In the genomic region with DNA sequence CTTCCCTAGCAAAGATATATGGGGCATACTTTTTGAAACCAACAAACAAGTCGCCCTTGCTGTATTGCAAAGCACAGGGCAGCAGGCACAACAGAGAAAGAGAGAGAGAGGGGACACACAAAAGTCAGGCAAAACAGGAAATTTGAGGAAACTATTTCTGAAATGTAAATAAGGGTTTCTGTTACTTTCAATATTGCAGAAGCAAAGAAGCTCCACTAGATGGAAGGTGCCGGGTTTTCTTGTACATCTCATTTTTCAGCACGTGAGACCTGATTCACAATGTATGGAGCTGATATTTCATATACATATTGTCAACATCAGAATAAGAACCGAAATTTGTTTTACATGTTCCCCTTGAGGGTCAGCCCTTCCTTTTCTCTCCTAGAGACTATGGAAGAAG, we compare ENCODE assay signal across 12 cellular contexts.
DNase-seq lines count a peak whose midpoint lies in the region; ATAC-seq, FAIRE-seq and TF ChIP-seq lines count a peak whose summit lies in the region.
"Had no signal": no experiment of that assay in that cellular context is flagged by ENCODE, and none has a peak within 500 bp of the region (broad histone marks: within the 10 kb centered on the region; RNA-seq: fewer than 3 reads in every experiment).

No MANE protein-coding gene starts in this region.

- TF ChIP-seq POLR2A in HepG2 (IDR thresholded peaks at IDR 0.05; ENCODE audit: insufficient read depth in 1 of 2, low read depth in 2 of 2, low read length in 2 of 2): no peak
- TF ChIP-seq POLR2A in esophagus muscularis mucosa (IDR thresholded peaks at IDR 0.05; ENCODE audit: low read depth): no peak
- TF ChIP-seq POLR2A in erythroblast (IDR thresholded peaks at IDR 0.05; ENCODE audit: low read length): no peak

- no TSS peak for BruUV-seq in HepG2 (replicated peaks; lab: Mats Ljungman, UMichigan)
- BruUV-seq in PC-3 (replicated peaks; lab: Mats Ljungman, UMichigan): no TSS peak

- H3K79me2 ChIP-seq in HepG2 (ENCODE audit: insufficient read depth, low read length) (peaks cover 50% of the 10 kb centered on the region), PC-3 (ENCODE audit: low read length) (no peaks in the 10 kb centered on the region)

- H4K20me1 ChIP-seq in HepG2 (ENCODE audit: insufficient read depth, low read length): peaks cover 34% of the 10 kb centered on the region
- H4K20me1 ChIP-seq in PC-3 (ENCODE audit: low read length): no peaks in the 10 kb centered on the region

- H3K4me2 ChIP-seq in HepG2 (ENCODE audit: low read depth, low read length) (no peak overlapping the region), PC-3 (ENCODE audit: low read length) (0 out of 2 replicates have a peak overlapping the region, but pooled peaks have one; percentile 10)

- POLR2A ChIA-PET in HepG2 (lab: Yijun Ruan, JAX): no interaction called here
- POLR2A ChIA-PET in PC-3 (lab: Charles Lee; ENCODE audit: unreplicated experiment): no interaction called here

- no peak overlapping the region for H3K27ac ChIP-seq in liver (ENCODE audit: low read depth in 1 of 2, low read length in 2 of 2)
- no peak overlapping the region for H3K27ac ChIP-seq in HepG2 (ENCODE audit: extremely low read length, insufficient read depth, low read length)
- H3K27ac ChIP-seq in PC-3 (ENCODE audit: low read length): no peak overlapping the region
- H3K27ac ChIP-seq in esophagus muscularis mucosa (replicated peaks in 1 of 4): no peak overlapping the region
- H3K27ac ChIP-seq: testis had no signal

- TF ChIP-seq CTCF in liver (IDR thresholded peaks at IDR 0.05; ENCODE audit: low read depth, low read length, missing input control): no peak
- TF ChIP-seq CTCF in HepG2 (CRISPR knock-in tag; IDR thresholded peaks at IDR 0.05): no peak
- TF ChIP-seq CTCF in PC-3 (conservative IDR thresholded peaks at IDR 0.05; ENCODE audit: low read depth, low read length): no peak
- no peak for TF ChIP-seq CTCF in esophagus muscularis mucosa (IDR thresholded peaks at IDR 0.05)

- H3K9me3 ChIP-seq in liver (ENCODE audit: control insufficient read depth in 4 of 4, low read length in 3 of 4) (no peaks in the 10 kb centered on the region), HepG2 (ENCODE audit: low read length) (no peaks in the 10 kb centered on the region), PC-3 (ENCODE audit: low read length) (no peaks in the 10 kb centered on the region), esophagus muscularis mucosa (no peaks in the 10 kb centered on the region)
- H3K9me3 ChIP-seq: testis had no signal

- H3K4me1 ChIP-seq in liver (ENCODE audit: control insufficient read depth in 4 of 4, insufficient read depth in 4 of 4, low read length in 3 of 4) (peaks cover 0 to 11% (median 0%) of the 10 kb centered on the region in 4 donors), HepG2 (ENCODE audit: insufficient read depth, low read length) (peaks cover 56% of the 10 kb centered on the region), PC-3 (ENCODE audit: insufficient read depth, low read length) (peaks cover 47% of the 10 kb centered on the region), esophagus muscularis mucosa (peaks cover 5 to 85% (median 45%) of the 10 kb centered on the region in 4 donors)
- H3K4me1 ChIP-seq: testis had no signal

- ATAC-seq in HepG2 (no peak), PC-3 (no peak), GM18520 (IDR thresholded peaks at IDR 0.05; ENCODE audit: unreplicated experiment) (no peak)

- H3K9me2 ChIP-seq in PC-3 (replicated peaks; ENCODE audit: low read length): no peaks in the 10 kb centered on the region

- CTCF ChIA-PET in HepG2 (lab: Yijun Ruan, JAX; ENCODE audit: low intra/inter-chr PET ratio, low total read pairs): no interaction called here
- CTCF ChIA-PET in PC-3 (lab: Charles Lee): no interaction called here

- H2AFZ ChIP-seq in HepG2 (ENCODE audit: low read length): no peak overlapping the region
- no peak overlapping the region for H2AFZ ChIP-seq in PC-3 (ENCODE audit: low read length)

- TF ChIP-seq EP300 in HepG2 (IDR thresholded peaks at IDR 0.05; ENCODE audit: low read depth in 2 of 2, low read length in 2 of 2): no peak
- TF ChIP-seq EP300 in HepG2 (CRISPR knock-in tag; IDR thresholded peaks at IDR 0.05; ENCODE audit: borderline replicate concordance): no peak
- TF ChIP-seq EP300 in esophagus muscularis mucosa (IDR thresholded peaks at IDR 0.05): no peak

- no peak for FAIRE-seq in HepG2 (lab: Jason Lieb, UNC)
- FAIRE-seq: colon, kidney had no signal

- no peaks in the 10 kb centered on the region for H3K36me3 ChIP-seq in liver (ENCODE audit: control insufficient read depth in 4 of 4, insufficient read depth in 3 of 4, low read depth in 1 of 4, low read length in 3 of 4)
- H3K36me3 ChIP-seq in HepG2 (replicated peaks in 1 of 2; ENCODE audit: control insufficient read depth in 1 of 2, insufficient read depth in 2 of 2, low read length in 2 of 2): no peaks in the 10 kb centered on the region; a peak in 1 of 5 replicates
- H3K36me3 ChIP-seq in PC-3 (ENCODE audit: low read depth, low read length): no peaks in the 10 kb centered on the region
- no peaks in the 10 kb centered on the region for H3K36me3 ChIP-seq in esophagus muscularis mucosa

- no peaks in the 10 kb centered on the region for H3F3A ChIP-seq in PC-3 (ENCODE audit: low read length, unreplicated experiment)

- TF ChIP-seq RAD21 in liver (IDR thresholded peaks at IDR 0.05) (peak; percentile 7 to 26), HepG2 (CRISPR knock-in tag; IDR thresholded peaks at IDR 0.05) (no peak)

- H3K27me3 ChIP-seq in liver (ENCODE audit: control insufficient read depth in 4 of 4, insufficient read depth in 4 of 4, low read length in 3 of 4) (no peaks in the 10 kb centered on the region), HepG2 (ENCODE audit: control insufficient read depth in 1 of 2, insufficient read depth in 2 of 2, low read length in 2 of 2) (no peaks in the 10 kb centered on the region), PC-3 (ENCODE audit: low read length) (no peaks in the 10 kb centered on the region), esophagus muscularis mucosa (no peaks in the 10 kb centered on the region)
- H3K27me3 ChIP-seq: testis had no signal

- intact Hi-C loops in HepG2 (cut with micrococcal nuclease; ENCODE audit: unreplicated experiment) (loop anchor here (10.0 kb wide), 1 partner anchor 129 kb away; the partner anchor contains the start of gene FOXP1), PC-3 (cut with micrococcal nuclease) (no loop called here), esophagus muscularis mucosa (cut with DNase I) (no loop called here)

- DNase-seq in HepG2 (ENCODE audit: low spot score): no peak
- DNase-seq in PC-3: no peak
- DNase-seq in esophagus muscularis mucosa (ENCODE audit: extremely low spot score): peak; percentile 26
- DNase-seq in erythroblast (lab: John Stamatoyannopoulos, UW): no peak
- no peak for DNase-seq in EL
- DNase-seq in effector CD8-positive, alpha-beta T cell (lab: John Stamatoyannopoulos, UW): no peak
- DNase-seq: kidney, NCI-H1694, testis had no signal

- WGBS in liver: 66% methylated on average over 4 of the region's 4 CpGs
- 89% methylated on average over 4 of the region's 4 CpGs for WGBS in HepG2 (ENCODE audit: low lambda C conversion rate)
- 54% methylated on average over 4 of the region's 4 CpGs for WGBS in esophagus muscularis mucosa

- in situ Hi-C loops in HepG2 (cut with HindIII; ENCODE audit: extremely low pct_ligation_motif_present, low pct_unique_long_range_greater_than_20kb): no loop called here

- H3K4me3 ChIP-seq in liver (ENCODE audit: low read depth in 1 of 3, low read length in 3 of 3): no peak overlapping the region
- no peak overlapping the region for H3K4me3 ChIP-seq in HepG2 (replicated peaks in 1 of 3; ENCODE audit: insufficient read depth in 1 of 3, low read depth in 2 of 3, low read length in 3 of 3)
- H3K4me3 ChIP-seq in PC-3 (ENCODE audit: low read length): no peak overlapping the region
- peak overlapping the region in 3 of 4 donors; percentile 11 to 26 (median 13) for H3K4me3 ChIP-seq in esophagus muscularis mucosa
- H3K4me3 ChIP-seq: testis had no signal

- H3K9ac ChIP-seq in liver (ENCODE audit: low read depth in 1 of 2, low read length in 2 of 2) (no peak overlapping the region), HepG2 (ENCODE audit: insufficient read depth, low read depth, low read length) (no peak overlapping the region), PC-3 (ENCODE audit: low read length) (no peak overlapping the region)

TF ChIP-seq in HepG2, 621 proteins besides CTCF, POLR2A, EP300 and RAD21 (continues in another document):
- TF ChIP-seq ZNF761 (CRISPR knock-in tag; conservative IDR thresholded peaks at IDR 0.05): no peak
- TF ChIP-seq, protein P1, sequence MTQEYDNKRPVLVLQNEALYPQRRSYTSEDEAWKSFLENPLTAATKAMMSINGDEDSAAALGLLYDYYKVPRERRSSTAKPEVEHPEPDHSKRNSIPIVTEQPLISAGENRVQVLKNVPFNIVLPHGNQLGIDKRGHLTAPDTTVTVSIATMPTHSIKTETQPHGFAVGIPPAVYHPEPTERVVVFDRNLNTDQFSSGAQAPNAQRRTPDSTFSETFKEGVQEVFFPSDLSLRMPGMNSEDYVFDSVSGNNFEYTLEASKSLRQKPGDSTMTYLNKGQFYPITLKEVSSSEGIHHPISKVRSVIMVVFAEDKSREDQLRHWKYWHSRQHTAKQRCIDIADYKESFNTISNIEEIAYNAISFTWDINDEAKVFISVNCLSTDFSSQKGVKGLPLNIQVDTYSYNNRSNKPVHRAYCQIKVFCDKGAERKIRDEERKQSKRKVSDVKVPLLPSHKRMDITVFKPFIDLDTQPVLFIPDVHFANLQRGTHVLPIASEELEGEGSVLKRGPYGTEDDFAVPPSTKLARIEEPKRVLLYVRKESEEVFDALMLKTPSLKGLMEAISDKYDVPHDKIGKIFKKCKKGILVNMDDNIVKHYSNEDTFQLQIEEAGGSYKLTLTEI (CRISPR knock-in tag; conservative IDR thresholded peaks at IDR 0.05): no peak
- no peak for TF ChIP-seq KLF12 (CRISPR knock-in tag; IDR thresholded peaks at IDR 0.05; ENCODE audit: borderline replicate concordance)
- TF ChIP-seq, protein P2, sequence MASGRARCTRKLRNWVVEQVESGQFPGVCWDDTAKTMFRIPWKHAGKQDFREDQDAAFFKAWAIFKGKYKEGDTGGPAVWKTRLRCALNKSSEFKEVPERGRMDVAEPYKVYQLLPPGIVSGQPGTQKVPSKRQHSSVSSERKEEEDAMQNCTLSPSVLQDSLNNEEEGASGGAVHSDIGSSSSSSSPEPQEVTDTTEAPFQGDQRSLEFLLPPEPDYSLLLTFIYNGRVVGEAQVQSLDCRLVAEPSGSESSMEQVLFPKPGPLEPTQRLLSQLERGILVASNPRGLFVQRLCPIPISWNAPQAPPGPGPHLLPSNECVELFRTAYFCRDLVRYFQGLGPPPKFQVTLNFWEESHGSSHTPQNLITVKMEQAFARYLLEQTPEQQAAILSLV (CRISPR knock-in tag; IDR thresholded peaks at IDR 0.05; ENCODE audit: borderline replicate concordance): no peak
- no peak for TF ChIP-seq FOXP1 (IDR thresholded peaks at IDR 0.05)
- TF ChIP-seq FOXP1 (CRISPR knock-in tag; IDR thresholded peaks at IDR 0.05): no peak

Comparison
In these comparisons a context has a peak if more than half of its experiments do, and no peak if none do; other contexts are left out.
1. H3K4me3 ChIP-seq: peak in esophagus muscularis mucosa (3 of 4); none in liver (0 of 3), HepG2 (0 of 3) and PC-3 (single experiment).